ENCODE assay signal across 33 cellular contexts in the genomic region with DNA sequence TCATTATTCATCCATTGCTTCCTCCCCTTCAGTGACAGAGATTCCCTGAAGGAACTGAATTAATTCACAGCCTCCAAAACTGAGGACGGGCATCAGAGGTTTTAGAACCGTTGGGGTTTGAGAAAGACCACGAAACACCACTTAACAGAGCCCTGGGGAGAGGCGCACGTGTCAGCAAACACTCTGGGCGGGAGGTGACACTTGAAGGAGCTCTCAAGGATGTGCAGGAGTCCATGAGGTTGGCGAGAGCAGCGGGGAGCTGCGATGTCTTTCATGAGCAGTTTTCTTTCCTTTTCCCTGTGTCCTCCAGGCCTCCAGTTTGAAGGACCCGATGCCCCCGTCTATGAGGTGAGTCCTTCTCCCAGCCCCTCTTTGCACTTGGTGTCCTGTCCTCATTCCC. TPM values are rescaled to one million over a fixed set of nuclear protein-coding genes. Genes with fewer than 3 reads are reported as not detected.
"Had no signal": no experiment of that assay in that cellular context is flagged by ENCODE, and none has a peak within 500 bp of the region (broad histone marks: within the 10 kb centered on the region; RNA-seq: fewer than 3 reads in every experiment).

No MANE protein-coding gene starts in this region.

- H3K27ac ChIP-seq: ascending aorta, breast epithelium, cardiac muscle cell, colonic mucosa, epithelial cell of prostate, esophagus squamous epithelium, gastroesophageal sphincter, heart right ventricle had no signal

- ATAC-seq: activated CD4-positive, alpha-beta T cell treated with anti-CD3 and anti-CD28 coated beads for 36 hours; activated CD8-positive, alpha-beta memory T cell treated with anti-CD3 and anti-CD28 coated beads, Interleukin-2, amount 10 ng/mL, durations not matched to agents 7 days and 5 days; activated CD8-positive, alpha-beta T cell treated with anti-CD3 and anti-CD28 coated beads, Interleukin-2, amount 10 ng/mL, durations not matched to agents 7 days and 5 days; gastroesophageal sphincter; heart right ventricle had no signal

- H3K27me3 ChIP-seq: ascending aorta, cardiac muscle cell, colonic mucosa had no signal

- H3K4me1 ChIP-seq: ascending aorta, breast epithelium, colonic mucosa, esophagus squamous epithelium, gastroesophageal sphincter, heart right ventricle had no signal

- H3K9me3 ChIP-seq: ascending aorta, breast epithelium, colonic mucosa, esophagus squamous epithelium, gastroesophageal sphincter, heart right ventricle had no signal

- H3K36me3 ChIP-seq: ascending aorta, breast epithelium, cardiac muscle cell, colonic mucosa, esophagus squamous epithelium, gastroesophageal sphincter, heart right ventricle had no signal

- DNase-seq: activated CD4-positive, alpha-beta memory T cell treated with anti-CD3 and anti-CD28 coated beads for 36 hours; activated CD4-positive, alpha-beta T cell treated with anti-CD3 and anti-CD28 coated beads for 36 hours; activated CD4-positive, alpha-beta T cell treated with anti-CD3 and anti-CD28 coated beads, Interleukin-2, amount 10 ng/mL, durations not matched to agents 24 days and 14 days; activated CD4-positive, CD25-positive, alpha-beta regulatory T cell; activated CD4-positive, CD25-positive, alpha-beta regulatory T cell treated with anti-CD3 and anti-CD28 coated beads, Interleukin-2, amount 50 U/mL, for 72 hours; activated CD8-positive, alpha-beta memory T cell treated with anti-CD3 and anti-CD28 coated beads, Interleukin-2, amount 10 ng/mL, durations not matched to agents 7 days and 5 days; activated CD8-positive, alpha-beta memory T cell treated with anti-CD3 and anti-CD28 coated beads, Interleukin-2, amount 50 U/mL, for 4 hours; activated CD8-positive, alpha-beta T cell treated with anti-CD3 and anti-CD28 coated beads, Interleukin-2, amount 10 ng/mL, durations not matched to agents 7 days and 5 days; activated effector memory CD4-positive, alpha-beta T cell treated with anti-CD3 and anti-CD28 coated beads, Interleukin-2, amount 50 U/mL, for 16 hours; activated naive CD4-positive, alpha-beta T cell treated with anti-CD3 and anti-CD28 coated beads for 36 hours; activated naive CD8-positive, alpha-beta T cell treated with anti-CD3 and anti-CD28 coated beads for 36 hours; activated T-cell treated with anti-CD3 and anti-CD28 coated beads, Interleukin-2, amount 50 U/mL, for 1 hour; activated T-cell treated with anti-CD3 and anti-CD28 coated beads, Interleukin-2, amount 50 U/mL, for 48 hours; central memory CD4-positive, alpha-beta T cell; cerebellar nuclear complex; colonic mucosa; effector CD8-positive, alpha-beta T cell; esophagus squamous epithelium; foreskin melanocyte; heart right ventricle; T-helper 2 cell had no signal

- H3K4me3 ChIP-seq: ascending aorta, breast epithelium, cardiac muscle cell, colonic mucosa, esophagus squamous epithelium, gastroesophageal sphincter, heart right ventricle had no signal

RNA-seq across cellular contexts. Expression of a gene that starts 23.7 kb away (rescaled TPM):
- total RNA-seq: activated CD4-positive, alpha-beta memory T cell treated with anti-CD3 and anti-CD28 coated beads for 36 hours; activated CD8-positive, alpha-beta memory T cell treated with anti-CD3 and anti-CD28 coated beads for 36 hours; activated CD8-positive, alpha-beta T cell treated with anti-CD3 and anti-CD28 coated beads, Interleukin-2, amount 10 ng/mL, durations not matched to agents 7 days and 5 days; activated naive CD8-positive, alpha-beta T cell treated with anti-CD3 and anti-CD28 coated beads for 36 hours; activated T-helper 2 cell treated with anti-CD3 and anti-CD28 coated beads, Interferon-gamma antibody, Interleukin-2, Interleukin-4, amounts not matched to agents 10 μg/mL and 5 μg/mL and 100 μg/mL, durations not matched to agents 14 hours and 24 hours and 36 hours; ascending aorta; cardiac muscle cell; dermis microvascular lymphatic vessel endothelial cell; gastroesophageal sphincter; glomerular endothelial cell had no signal
- polyA plus RNA-seq: cardiac muscle cell, endothelial cell of umbilical vein, heart right ventricle had no signal

RNA-seq across cellular contexts. Expression of a gene that starts 54.1 kb away (rescaled TPM):
- total RNA-seq: ascending aorta, cardiac muscle cell, fibroblast of lung, fibroblast of villous mesenchyme had no signal
- polyA plus RNA-seq: cardiac muscle cell had no signal

RNA-seq across cellular contexts. Expression of a gene that starts 54.3 kb away (rescaled TPM):
- total RNA-seq: fibroblast of lung had no signal
- polyA plus RNA-seq: cardiac muscle cell had no signal
